In the genomic region with DNA sequence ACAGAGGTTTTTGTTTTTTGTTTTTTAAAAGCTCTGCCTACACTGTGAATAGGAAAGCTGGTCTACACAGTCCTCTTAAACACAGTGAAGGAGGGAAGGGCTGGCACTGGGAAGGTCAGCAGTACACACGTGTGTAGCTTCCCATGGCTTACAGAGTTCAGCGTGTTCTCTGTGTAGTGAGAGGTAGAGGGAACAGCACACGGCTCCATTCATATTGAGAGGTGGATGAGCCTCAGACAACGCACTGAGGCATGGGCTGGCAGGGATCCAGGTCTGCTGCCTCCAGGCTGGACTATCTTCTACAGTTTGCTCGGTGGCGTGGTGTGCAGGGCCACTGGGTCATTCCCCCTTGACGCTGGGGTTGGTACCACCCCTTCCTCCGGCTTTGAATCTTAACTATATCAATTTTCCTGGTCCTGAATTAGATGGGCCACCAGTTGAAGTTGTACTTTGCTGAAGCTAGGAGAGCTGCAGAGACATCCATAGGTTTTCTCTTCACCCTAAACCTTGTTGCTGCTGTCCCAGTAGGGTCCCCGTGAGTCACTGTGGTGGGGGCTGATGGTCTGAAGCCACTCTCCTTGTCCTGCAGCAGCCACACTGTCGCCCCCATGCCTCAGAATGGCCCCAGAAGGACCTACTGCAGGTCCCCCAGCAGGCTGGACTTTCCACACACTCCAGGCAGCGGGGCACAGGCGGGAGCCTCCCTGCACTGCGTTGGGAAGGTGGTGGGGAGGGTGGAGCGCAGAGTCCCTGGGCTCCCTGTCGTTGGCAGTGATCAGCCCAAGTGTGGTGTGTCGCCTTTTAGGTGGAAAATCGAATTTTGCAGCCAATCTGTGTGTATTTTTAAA, we compare ENCODE assay signal across 1 cellular context.
TF ChIP-seq lines count a peak whose summit lies in the region.

No MANE protein-coding gene starts in this region.

TF ChIP-seq in A549, 52 proteins besides CTCF, POLR2A, EP300 and RAD21:
- TF ChIP-seq NR3C1 (IDR thresholded peaks at IDR 0.05), result no peak
- TF ChIP-seq, protein P1, sequence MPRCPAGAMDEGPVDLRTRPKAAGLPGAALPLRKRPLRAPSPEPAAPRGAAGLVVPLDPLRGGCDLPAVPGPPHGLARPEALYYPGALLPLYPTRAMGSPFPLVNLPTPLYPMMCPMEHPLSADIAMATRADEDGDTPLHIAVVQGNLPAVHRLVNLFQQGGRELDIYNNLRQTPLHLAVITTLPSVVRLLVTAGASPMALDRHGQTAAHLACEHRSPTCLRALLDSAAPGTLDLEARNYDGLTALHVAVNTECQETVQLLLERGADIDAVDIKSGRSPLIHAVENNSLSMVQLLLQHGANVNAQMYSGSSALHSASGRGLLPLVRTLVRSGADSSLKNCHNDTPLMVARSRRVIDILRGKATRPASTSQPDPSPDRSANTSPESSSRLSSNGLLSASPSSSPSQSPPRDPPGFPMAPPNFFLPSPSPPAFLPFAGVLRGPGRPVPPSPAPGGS (IDR thresholded peaks at IDR 0.05), result no peak
- TF ChIP-seq TFCP2L1 (CRISPR knock-in tag; IDR thresholded peaks at IDR 0.05), result no peak
